In the genomic region with DNA sequence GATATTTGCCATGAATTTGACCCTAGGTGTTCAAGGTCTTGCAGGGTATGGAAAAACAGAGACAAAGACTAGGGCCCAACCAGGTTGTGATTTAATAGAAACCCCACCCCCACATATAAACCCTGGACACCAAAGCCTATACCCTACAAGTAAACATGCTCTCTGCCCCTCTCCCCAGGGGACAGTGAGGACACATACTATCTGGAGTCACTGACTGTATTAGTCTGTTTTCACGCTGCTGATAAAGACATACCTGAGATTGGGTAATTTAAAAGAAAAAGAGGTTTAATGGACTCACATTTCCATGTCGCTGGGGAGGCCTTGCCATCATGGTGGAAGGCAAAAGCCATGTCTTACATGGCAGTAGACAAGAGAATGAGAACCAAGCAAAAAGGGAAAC, we compare ENCODE assay signal across 2 cellular contexts.
TF ChIP-seq lines count a peak whose summit lies in the region.

No MANE protein-coding gene starts in this region.

TF ChIP-seq in HepG2, 621 proteins besides CTCF, POLR2A, EP300 and RAD21 (continued from another document and continues in another):
- TF ChIP-seq, protein P1, sequence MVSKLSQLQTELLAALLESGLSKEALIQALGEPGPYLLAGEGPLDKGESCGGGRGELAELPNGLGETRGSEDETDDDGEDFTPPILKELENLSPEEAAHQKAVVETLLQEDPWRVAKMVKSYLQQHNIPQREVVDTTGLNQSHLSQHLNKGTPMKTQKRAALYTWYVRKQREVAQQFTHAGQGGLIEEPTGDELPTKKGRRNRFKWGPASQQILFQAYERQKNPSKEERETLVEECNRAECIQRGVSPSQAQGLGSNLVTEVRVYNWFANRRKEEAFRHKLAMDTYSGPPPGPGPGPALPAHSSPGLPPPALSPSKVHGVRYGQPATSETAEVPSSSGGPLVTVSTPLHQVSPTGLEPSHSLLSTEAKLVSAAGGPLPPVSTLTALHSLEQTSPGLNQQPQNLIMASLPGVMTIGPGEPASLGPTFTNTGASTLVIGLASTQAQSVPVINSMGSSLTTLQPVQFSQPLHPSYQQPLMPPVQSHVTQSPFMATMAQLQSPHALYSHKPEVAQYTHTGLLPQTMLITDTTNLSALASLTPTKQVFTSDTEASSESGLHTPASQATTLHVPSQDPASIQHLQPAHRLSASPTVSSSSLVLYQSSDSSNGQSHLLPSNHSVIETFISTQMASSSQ (IDR thresholded peaks at IDR 0.05; ENCODE audit: low read depth), result no peak
- TF ChIP-seq, protein P1 (CRISPR knock-in tag; IDR thresholded peaks at IDR 0.05; ENCODE audit: borderline replicate concordance), result no peak; the same call in 1 of the 2 replicates
- TF ChIP-seq ZNF556 (CRISPR knock-in tag; IDR thresholded peaks at IDR 0.05; ENCODE audit: borderline replicate concordance), result 0 out of 2 replicates have a peak, but pooled peaks have one; percentile 45
- TF ChIP-seq ZNF335 (CRISPR knock-in tag; IDR thresholded peaks at IDR 0.05), result no peak
- no peak for TF ChIP-seq ZNF18 (CRISPR knock-in tag; IDR thresholded peaks at IDR 0.05; ENCODE audit: insufficient replicate concordance)
- TF ChIP-seq FOXP4 (CRISPR knock-in tag; IDR thresholded peaks at IDR 0.05), result peak; percentile 86

TF ChIP-seq in neural cell, 6 proteins besides CTCF, POLR2A, EP300 and RAD21 (continued from another document):
- TF ChIP-seq, protein P2, sequence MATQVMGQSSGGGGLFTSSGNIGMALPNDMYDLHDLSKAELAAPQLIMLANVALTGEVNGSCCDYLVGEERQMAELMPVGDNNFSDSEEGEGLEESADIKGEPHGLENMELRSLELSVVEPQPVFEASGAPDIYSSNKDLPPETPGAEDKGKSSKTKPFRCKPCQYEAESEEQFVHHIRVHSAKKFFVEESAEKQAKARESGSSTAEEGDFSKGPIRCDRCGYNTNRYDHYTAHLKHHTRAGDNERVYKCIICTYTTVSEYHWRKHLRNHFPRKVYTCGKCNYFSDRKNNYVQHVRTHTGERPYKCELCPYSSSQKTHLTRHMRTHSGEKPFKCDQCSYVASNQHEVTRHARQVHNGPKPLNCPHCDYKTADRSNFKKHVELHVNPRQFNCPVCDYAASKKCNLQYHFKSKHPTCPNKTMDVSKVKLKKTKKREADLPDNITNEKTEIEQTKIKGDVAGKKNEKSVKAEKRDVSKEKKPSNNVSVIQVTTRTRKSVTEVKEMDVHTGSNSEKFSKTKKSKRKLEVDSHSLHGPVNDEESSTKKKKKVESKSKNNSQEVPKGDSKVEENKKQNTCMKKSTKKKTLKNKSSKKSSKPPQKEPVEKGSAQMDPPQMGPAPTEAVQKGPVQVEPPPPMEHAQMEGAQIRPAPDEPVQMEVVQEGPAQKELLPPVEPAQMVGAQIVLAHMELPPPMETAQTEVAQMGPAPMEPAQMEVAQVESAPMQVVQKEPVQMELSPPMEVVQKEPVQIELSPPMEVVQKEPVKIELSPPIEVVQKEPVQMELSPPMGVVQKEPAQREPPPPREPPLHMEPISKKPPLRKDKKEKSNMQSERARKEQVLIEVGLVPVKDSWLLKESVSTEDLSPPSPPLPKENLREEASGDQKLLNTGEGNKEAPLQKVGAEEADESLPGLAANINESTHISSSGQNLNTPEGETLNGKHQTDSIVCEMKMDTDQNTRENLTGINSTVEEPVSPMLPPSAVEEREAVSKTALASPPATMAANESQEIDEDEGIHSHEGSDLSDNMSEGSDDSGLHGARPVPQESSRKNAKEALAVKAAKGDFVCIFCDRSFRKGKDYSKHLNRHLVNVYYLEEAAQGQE (IDR thresholded peaks at IDR 0.05; ENCODE audit: borderline replicate concordance), result no peak
- TF ChIP-seq TAF1 (IDR thresholded peaks at IDR 0.05; ENCODE audit: low read depth), result no peak
